ENCODE assay signal across 22 cellular contexts in genomic region chr4:22457348-22457747, GRCh38. TPM values are rescaled to one million over a fixed set of nuclear protein-coding genes. Genes with fewer than 3 reads are reported as not detected.
"Had no signal": no experiment of that assay in that cellular context is flagged by ENCODE, and none has a peak within 500 bp of the region (broad histone marks: within the 10 kb centered on the region; RNA-seq: fewer than 3 reads in every experiment).

No MANE protein-coding gene starts in this region.

- ATAC-seq: Panc1 had no signal

- H3K9ac ChIP-seq: KMS-11 had no signal

- H2AFZ ChIP-seq: PC-9 had no signal

- H3K4me2 ChIP-seq: KMS-11, PC-9 had no signal

- H3K4me3 ChIP-seq: PC-9 had no signal

- DNase-seq: Karpas-422, MM.1S, MV-4-11, NCI-H1092, NCI-H1105, NCI-H1436 treated with DMSO at 0.1 percent for 48 hours, NCI-H1694 treated with DMSO at 0.1 percent for 48 hours, NCI-H2029, NCI-H2171 treated with DMSO at 0.1 percent for 48 hours, NCI-H2227 treated with DMSO at 0.1 percent for 48 hours, NCI-H446, NCI-H524 treated with DMSO at 0.1 percent for 48 hours, NCI-H526 treated with DMSO at 0.1 percent for 48 hours, NCI-H774, PC-9, Right ventricle myocardium superior, SHP77 treated with DMSO at 0.1 percent for 48 hours, SW 1271, T-helper 1 cell had no signal

- H3K27ac ChIP-seq: KMS-11, PC-9 had no signal

RNA-seq across cellular contexts. Expression of gene ADGRA3, which starts 58.5 kb away (rescaled TPM):
- total RNA-seq: OCI-LY7 had no signal
